Comparison of ENCODE assay signal across 33 cellular contexts in genomic region chr5:87784869-87785268, GRCh38.
"Had no signal": no experiment of that assay in that cellular context is flagged by ENCODE, and none has a peak within 500 bp of the region (broad histone marks: within the 10 kb centered on the region; RNA-seq: fewer than 3 reads in every experiment).

No MANE protein-coding gene starts in this region.

- H3K4me3 Mint-ChIP-seq: activated CD4-positive, alpha-beta memory T cell treated with anti-CD3 and anti-CD28 coated beads, Interleukin-2, amount 10 ng/mL, durations not matched to agents 7 days and 5 days; activated CD8-positive, alpha-beta memory T cell treated with anti-CD3 and anti-CD28 coated beads, Interleukin-2, amount 10 ng/mL, durations not matched to agents 7 days and 5 days; activated naive CD4-positive, alpha-beta T cell treated with anti-CD3 and anti-CD28 coated beads, Interleukin-2, amount 10 ng/mL, durations not matched to agents 7 days and 5 days; activated naive CD8-positive, alpha-beta T cell; activated naive CD8-positive, alpha-beta T cell treated with anti-CD3 and anti-CD28 coated beads, Interleukin-2, amount 50 U/mL, for 24 hours had no signal

- H3K4me1 ChIP-seq: body of pancreas had no signal

- H3K9me3 ChIP-seq: body of pancreas, MG63 had no signal

- ATAC-seq: activated CD8-positive, alpha-beta memory T cell treated with anti-CD3 and anti-CD28 coated beads, Interleukin-2, amount 10 ng/mL, durations not matched to agents 7 days and 5 days; activated naive CD8-positive, alpha-beta T cell treated with anti-CD3 and anti-CD28 coated beads, Interleukin-2, amount 50 U/mL, for 24 hours; body of pancreas had no signal

- H3K9me3 Mint-ChIP-seq: activated CD4-positive, alpha-beta memory T cell treated with anti-CD3 and anti-CD28 coated beads, Interleukin-2, amount 10 ng/mL, durations not matched to agents 7 days and 5 days; activated naive CD4-positive, alpha-beta T cell treated with anti-CD3 and anti-CD28 coated beads, Interleukin-2, amount 10 ng/mL, durations not matched to agents 7 days and 5 days; activated naive CD8-positive, alpha-beta T cell treated with anti-CD3 and anti-CD28 coated beads, Interleukin-2, amount 50 U/mL, for 24 hours had no signal

- H3K27me3 ChIP-seq: MG63 had no signal

- H3K36me3 ChIP-seq: MG63, WERI-Rb-1 had no signal

- H3K27ac ChIP-seq: body of pancreas, WERI-Rb-1 had no signal

- DNase-seq: activated CD4-positive, alpha-beta memory T cell treated with anti-CD3 and anti-CD28 coated beads, Interleukin-2, amount 10 ng/mL, durations not matched to agents 7 days and 5 days; activated CD4-positive, alpha-beta T cell treated with anti-CD3 and anti-CD28 coated beads for 1 hour; activated CD4-positive, alpha-beta T cell treated with anti-CD3 and anti-CD28 coated beads for 48 hours; activated CD4-positive, CD25-positive, alpha-beta regulatory T cell; activated CD8-positive, alpha-beta memory T cell treated with anti-CD3 and anti-CD28 coated beads for 24 hours; activated CD8-positive, alpha-beta memory T cell treated with anti-CD3 and anti-CD28 coated beads, Interleukin-2, amount 10 ng/mL, durations not matched to agents 7 days and 5 days; activated CD8-positive, alpha-beta memory T cell treated with anti-CD3 and anti-CD28 coated beads, Interleukin-2, amount 50 U/mL, for 48 hours; activated effector memory CD4-positive, alpha-beta T cell treated with Interleukin-2 at 50 U/mL for 16 hours; activated naive CD4-positive, alpha-beta T cell treated with anti-CD3 and anti-CD28 coated beads, Interleukin-2, amount 10 ng/mL, durations not matched to agents 7 days and 5 days; activated naive CD8-positive, alpha-beta T cell treated with anti-CD3 and anti-CD28 coated beads, Interleukin-2, amount 50 U/mL, for 24 hours; activated T-cell treated with anti-CD3 and anti-CD28 coated beads, Interleukin-2, amount 50 U/mL, for 48 hours; aorta; body of pancreas; caudate nucleus; cerebellar nuclear complex; Kasumi-1; KBM-7; MG63; NCI-H1048; NCI-H1436 treated with DMSO at 0.1 percent for 48 hours; NCI-H1694 treated with DMSO at 0.1 percent for 48 hours; NCI-H2029; NCI-H345; NCI-H524 treated with DMSO at 0.1 percent for 48 hours; NCI-H748 treated with DMSO at 0.1 percent for 48 hours; Right ventricle myocardium superior; SW 1271; T-helper 1 cell; T-helper 2 cell; T-helper 9 cell; WERI-Rb-1 had no signal

- H3K27ac Mint-ChIP-seq: activated CD4-positive, alpha-beta memory T cell treated with anti-CD3 and anti-CD28 coated beads, Interleukin-2, amount 10 ng/mL, durations not matched to agents 7 days and 5 days; activated CD8-positive, alpha-beta memory T cell treated with anti-CD3 and anti-CD28 coated beads, Interleukin-2, amount 10 ng/mL, durations not matched to agents 7 days and 5 days; activated naive CD4-positive, alpha-beta T cell treated with anti-CD3 and anti-CD28 coated beads, Interleukin-2, amount 10 ng/mL, durations not matched to agents 7 days and 5 days; activated naive CD8-positive, alpha-beta T cell; activated naive CD8-positive, alpha-beta T cell treated with anti-CD3 and anti-CD28 coated beads, Interleukin-2, amount 50 U/mL, for 24 hours had no signal

- H3K4me3 ChIP-seq: body of pancreas, MG63 had no signal

- H3K36me3 Mint-ChIP-seq: activated CD8-positive, alpha-beta memory T cell treated with anti-CD3 and anti-CD28 coated beads, Interleukin-2, amount 10 ng/mL, durations not matched to agents 7 days and 5 days; activated naive CD4-positive, alpha-beta T cell treated with anti-CD3 and anti-CD28 coated beads, Interleukin-2, amount 10 ng/mL, durations not matched to agents 7 days and 5 days; activated naive CD8-positive, alpha-beta T cell had no signal

- H3K4me1 Mint-ChIP-seq: activated CD4-positive, alpha-beta memory T cell treated with anti-CD3 and anti-CD28 coated beads, Interleukin-2, amount 10 ng/mL, durations not matched to agents 7 days and 5 days; activated naive CD4-positive, alpha-beta T cell treated with anti-CD3 and anti-CD28 coated beads, Interleukin-2, amount 10 ng/mL, durations not matched to agents 7 days and 5 days had no signal

- FAIRE-seq: bronchial epithelial cell had no signal
